In the genomic region with DNA sequence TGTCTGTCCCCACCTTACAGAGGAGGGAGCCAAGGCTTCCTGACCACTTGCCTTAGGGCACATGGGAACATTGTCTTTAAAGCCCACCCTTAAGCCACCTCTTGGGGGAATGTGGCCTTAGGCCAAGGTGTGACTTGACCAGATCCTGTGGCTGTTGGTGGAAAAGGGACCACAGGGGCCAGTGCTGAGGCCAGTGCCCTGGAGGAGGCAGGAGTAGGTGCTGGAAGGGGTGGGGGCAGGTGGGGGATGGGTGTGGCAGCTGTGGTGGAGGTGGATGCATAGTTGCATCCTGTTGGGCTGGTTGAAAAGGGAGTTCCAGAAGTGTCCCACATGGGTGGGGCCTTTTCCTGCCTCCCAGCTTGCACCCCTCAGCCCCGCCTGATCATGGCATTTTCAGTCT, we compare ENCODE assay signal across 8 cellular contexts. TPM values are rescaled to one million over a fixed set of nuclear protein-coding genes. Genes with fewer than 3 reads are reported as not detected.
DNase-seq lines count a peak whose midpoint lies in the region; ATAC-seq and TF ChIP-seq lines count a peak whose summit lies in the region.

No MANE protein-coding gene starts in this region.

- CTCF ChIA-PET in GM10248 (lab: Yijun Ruan, JAX), result no interaction called here

- H3K27ac ChIP-seq in GM23338 (ENCODE audit: low read depth), result 0 out of 2 replicates have a peak overlapping the region, but pooled peaks have one; percentile 39
- peak overlapping the region; percentile 45 to 92 (median 77) for H3K27ac ChIP-seq in spleen

- no peak for TF ChIP-seq POLR2A in spleen (IDR thresholded peaks at IDR 0.05)

- POLR2A ChIA-PET in GM10248 (lab: Yijun Ruan, JAX), result no interaction called here

- H3K36me3 ChIP-seq in GM23338 (ENCODE audit: insufficient read depth) (no peaks in the 10 kb centered on the region), spleen (peaks cover 0 to 63% (median 13%) of the 10 kb centered on the region in 6 donors)

- H3K4me1 ChIP-seq in GM23338 (ENCODE audit: insufficient read depth) (no peaks in the 10 kb centered on the region; the same call in 1 of the 2 replicates), spleen (peaks cover 62 to 96% (median 89%) of the 10 kb centered on the region in 6 donors)

- H3K4me1 Mint-ChIP-seq in GM23338, result peaks cover 17% of the 10 kb centered on the region
- peaks cover 59% of the 10 kb centered on the region for H3K4me1 Mint-ChIP-seq in T-helper 2 cell treated with Interferon-gamma antibody and Interleukin-4, amounts not matched to agents 5 μg/mL and 100 μg/mL, for 36 hours (ENCODE audit: low read depth)

- peaks cover 5% of the 10 kb centered on the region for H4K20me1 ChIP-seq in GM23338 (replicated peaks; ENCODE audit: insufficient read depth)

- H2AFZ ChIP-seq in GM23338, result no peak overlapping the region

- peaks cover 10% of the 10 kb centered on the region for H3K27me3 Mint-ChIP-seq in GM23338 (ENCODE audit: insufficient read depth, low read depth, poor library complexity)
- no peaks in the 10 kb centered on the region for H3K27me3 Mint-ChIP-seq in T-helper 2 cell treated with Interferon-gamma antibody and Interleukin-4, amounts not matched to agents 5 μg/mL and 100 μg/mL, for 36 hours (ENCODE audit: low read depth)

- 31 to 67% (median 48%) methylated on average over 1 of the region's 1 CpG for WGBS in spleen, 5 donors

- no peaks in the 10 kb centered on the region for H3K9me3 Mint-ChIP-seq in GM23338
- H3K9me3 Mint-ChIP-seq in T-helper 2 cell treated with Interferon-gamma antibody and Interleukin-4, amounts not matched to agents 5 μg/mL and 100 μg/mL, for 36 hours, result peaks cover 6% of the 10 kb centered on the region

- H3K36me3 Mint-ChIP-seq in GM23338 (ENCODE audit: low read depth), result peaks cover 24% of the 10 kb centered on the region
- peaks cover 48% of the 10 kb centered on the region for H3K36me3 Mint-ChIP-seq in T-helper 2 cell treated with Interferon-gamma antibody and Interleukin-4, amounts not matched to agents 5 μg/mL and 100 μg/mL, for 36 hours (ENCODE audit: low read depth)

- H3K9me3 ChIP-seq in spleen, result no peaks in the 10 kb centered on the region

- ATAC-seq in GM23338, result peak; percentile 57
- ATAC-seq in esophagus mucosa, result peak; percentile 72
- ATAC-seq in HG03571 (IDR thresholded peaks at IDR 0.05; ENCODE audit: unreplicated experiment), result no peak
- ATAC-seq in GM21576 (IDR thresholded peaks at IDR 0.05; ENCODE audit: unreplicated experiment), result no peak

- no peak overlapping the region for H3K27ac Mint-ChIP-seq in GM23338
- H3K27ac Mint-ChIP-seq in T-helper 2 cell treated with Interferon-gamma antibody and Interleukin-4, amounts not matched to agents 5 μg/mL and 100 μg/mL, for 36 hours, result peak overlapping the region; percentile 89

- peaks cover 9% of the 10 kb centered on the region; the same call in 1 of the 2 replicates for H3F3A ChIP-seq in GM23338 (replicated peaks; ENCODE audit: low read depth)

- H3K4me3 ChIP-seq in GM23338, result no peak overlapping the region
- H3K4me3 ChIP-seq in spleen, result no peak overlapping the region

- no peak for TF ChIP-seq CTCF in GM23338 (conservative IDR thresholded peaks at IDR 0.05; ENCODE audit: low read depth in 2 of 2)
- TF ChIP-seq CTCF in spleen (IDR thresholded peaks at IDR 0.05 in 8 of 11, conservative IDR thresholded peaks at IDR 0.05 in 3 of 11), result no peak
- no peak for TF ChIP-seq CTCF in GM10248 (IDR thresholded peaks at IDR 0.05; ENCODE audit: control extremely low read depth, extremely low read depth, low read depth, missing control alignments)

- intact Hi-C loops in spleen (cut with DNase I; ENCODE audit: low total_unique reads), result no loop called here

- H3K27me3 ChIP-seq in GM23338 (ENCODE audit: insufficient read depth), result no peaks in the 10 kb centered on the region
- no peaks in the 10 kb centered on the region for H3K27me3 ChIP-seq in spleen (replicated peaks in 1 of 7)

- no peak overlapping the region for H3K4me3 Mint-ChIP-seq in GM23338
- H3K4me3 Mint-ChIP-seq in T-helper 2 cell treated with Interferon-gamma antibody and Interleukin-4, amounts not matched to agents 5 μg/mL and 100 μg/mL, for 36 hours, result peak overlapping the region; percentile 79

- 0 out of 2 replicates have a peak, but pooled peaks cover 5% of the 10 kb centered on the region for H3K79me2 ChIP-seq in GM23338 (replicated peaks; ENCODE audit: insufficient read depth)

- DNase-seq in GM23338 (ENCODE audit: low spot score), result peak; percentile 38
- DNase-seq in T-helper 2 cell treated with Interferon-gamma antibody and Interleukin-4, amounts not matched to agents 5 μg/mL and 100 μg/mL, for 36 hours (ENCODE audit: low spot score), result no peak
- no peak for DNase-seq in spleen
- DNase-seq in NCI-H2081 treated with DMSO at 0.1 percent for 48 hours (lab: John Stamatoyannopoulos, UW), result no peak
- no peak for DNase-seq in GM10248 (ENCODE audit: extremely low spot score)

- H3K4me2 ChIP-seq in GM23338, result peak overlapping the region; percentile 32; the same call in 1 of the 2 replicates

- H3K9me2 ChIP-seq in GM23338 (ENCODE audit: insufficient read depth), result no peaks in the 10 kb centered on the region

TF ChIP-seq in GM23338, 12 proteins besides CTCF, POLR2A, EP300 and RAD21:
- TF ChIP-seq, protein P1, sequence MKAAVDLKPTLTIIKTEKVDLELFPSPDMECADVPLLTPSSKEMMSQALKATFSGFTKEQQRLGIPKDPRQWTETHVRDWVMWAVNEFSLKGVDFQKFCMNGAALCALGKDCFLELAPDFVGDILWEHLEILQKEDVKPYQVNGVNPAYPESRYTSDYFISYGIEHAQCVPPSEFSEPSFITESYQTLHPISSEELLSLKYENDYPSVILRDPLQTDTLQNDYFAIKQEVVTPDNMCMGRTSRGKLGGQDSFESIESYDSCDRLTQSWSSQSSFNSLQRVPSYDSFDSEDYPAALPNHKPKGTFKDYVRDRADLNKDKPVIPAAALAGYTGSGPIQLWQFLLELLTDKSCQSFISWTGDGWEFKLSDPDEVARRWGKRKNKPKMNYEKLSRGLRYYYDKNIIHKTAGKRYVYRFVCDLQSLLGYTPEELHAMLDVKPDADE (IDR thresholded peaks at IDR 0.05), result no peak
- no peak for TF ChIP-seq ZNF331 (CRISPR knock-in tag; IDR thresholded peaks at IDR 0.05; ENCODE audit: low read depth)
- no peak for TF ChIP-seq EZH2 (IDR thresholded peaks at IDR 0.05; ENCODE audit: low read depth, unreplicated experiment)
- no peak for TF ChIP-seq EZH2phosphoT487 (IDR thresholded peaks at IDR 0.05; ENCODE audit: unreplicated experiment)
- TF ChIP-seq STAT1 (IDR thresholded peaks at IDR 0.05; ENCODE audit: unreplicated experiment), result no peak
- TF ChIP-seq, protein P2, sequence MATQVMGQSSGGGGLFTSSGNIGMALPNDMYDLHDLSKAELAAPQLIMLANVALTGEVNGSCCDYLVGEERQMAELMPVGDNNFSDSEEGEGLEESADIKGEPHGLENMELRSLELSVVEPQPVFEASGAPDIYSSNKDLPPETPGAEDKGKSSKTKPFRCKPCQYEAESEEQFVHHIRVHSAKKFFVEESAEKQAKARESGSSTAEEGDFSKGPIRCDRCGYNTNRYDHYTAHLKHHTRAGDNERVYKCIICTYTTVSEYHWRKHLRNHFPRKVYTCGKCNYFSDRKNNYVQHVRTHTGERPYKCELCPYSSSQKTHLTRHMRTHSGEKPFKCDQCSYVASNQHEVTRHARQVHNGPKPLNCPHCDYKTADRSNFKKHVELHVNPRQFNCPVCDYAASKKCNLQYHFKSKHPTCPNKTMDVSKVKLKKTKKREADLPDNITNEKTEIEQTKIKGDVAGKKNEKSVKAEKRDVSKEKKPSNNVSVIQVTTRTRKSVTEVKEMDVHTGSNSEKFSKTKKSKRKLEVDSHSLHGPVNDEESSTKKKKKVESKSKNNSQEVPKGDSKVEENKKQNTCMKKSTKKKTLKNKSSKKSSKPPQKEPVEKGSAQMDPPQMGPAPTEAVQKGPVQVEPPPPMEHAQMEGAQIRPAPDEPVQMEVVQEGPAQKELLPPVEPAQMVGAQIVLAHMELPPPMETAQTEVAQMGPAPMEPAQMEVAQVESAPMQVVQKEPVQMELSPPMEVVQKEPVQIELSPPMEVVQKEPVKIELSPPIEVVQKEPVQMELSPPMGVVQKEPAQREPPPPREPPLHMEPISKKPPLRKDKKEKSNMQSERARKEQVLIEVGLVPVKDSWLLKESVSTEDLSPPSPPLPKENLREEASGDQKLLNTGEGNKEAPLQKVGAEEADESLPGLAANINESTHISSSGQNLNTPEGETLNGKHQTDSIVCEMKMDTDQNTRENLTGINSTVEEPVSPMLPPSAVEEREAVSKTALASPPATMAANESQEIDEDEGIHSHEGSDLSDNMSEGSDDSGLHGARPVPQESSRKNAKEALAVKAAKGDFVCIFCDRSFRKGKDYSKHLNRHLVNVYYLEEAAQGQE (IDR thresholded peaks at IDR 0.05; ENCODE audit: unreplicated experiment), result no peak
- no peak for TF ChIP-seq POLR2AphosphoS5 (IDR thresholded peaks at IDR 0.05; ENCODE audit: low read depth)

RNA-seq across cellular contexts. Expression of a gene that starts 44.8 kb away (rescaled TPM):
- total RNA-seq in GM23338 (2014; rRNA removed; shearing (Covaris generic)), result 107 and 138 TPM in 2 replicates
- polyA plus RNA-seq in GM23338 (2016; fragmentation: Nextera tagmentation; extraction: Ambion mirVana) (40.0 and 40.7 TPM in 2 replicates), spleen (100 to 1,000 TPM in 1 of 3 donors, 10 to 100 TPM in 2; 57.1 to 104 (median 89.0) TPM)
- total RNA-seq in esophagus mucosa (79.8 TPM), spleen (100 to 1,000 TPM; 175 to 298 (median 197) TPM)

Comparison
In these comparisons a context has a peak if more than half of its experiments do, and no peak if none do; other contexts are left out.
1. ATAC-seq: peak in GM23338 (single experiment) and esophagus mucosa (single experiment); none in HG03571 (single experiment) and GM21576 (single experiment).